ENCODE assay signal across 23 cellular contexts in the genomic region with DNA sequence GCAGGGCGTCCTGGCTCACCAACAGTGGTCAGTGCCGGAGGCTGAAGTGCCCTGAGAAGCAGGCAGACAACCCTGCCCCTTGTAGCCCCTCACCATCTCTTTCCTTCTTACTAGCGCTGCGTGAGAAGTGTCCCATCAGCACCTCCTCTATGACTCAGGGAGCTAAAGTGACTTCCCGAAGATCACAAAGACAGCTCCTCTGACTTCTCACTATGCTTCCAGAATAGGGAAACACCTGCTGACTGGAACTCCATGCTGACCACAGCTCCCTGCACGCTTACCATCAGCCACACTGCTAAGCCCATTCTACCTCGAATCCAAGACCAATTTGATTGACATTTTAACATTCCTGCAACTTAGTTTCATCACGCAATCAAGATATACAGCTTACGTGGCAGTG.
"Had no signal": no experiment of that assay in that cellular context is flagged by ENCODE, and none has a peak within 500 bp of the region (broad histone marks: within the 10 kb centered on the region; RNA-seq: fewer than 3 reads in every experiment).

No MANE protein-coding gene starts in this region.

- H3K27ac ChIP-seq: adrenal gland, ascending aorta, brain microvascular endothelial cell, dorsolateral prefrontal cortex, epithelial cell of prostate, gastroesophageal sphincter, tibial artery, VCaP had no signal

- H3K27ac Mint-ChIP-seq: activated CD4-positive, alpha-beta memory T cell treated with anti-CD3 and anti-CD28 coated beads, Interleukin-2, amount 10 ng/mL, durations not matched to agents 7 days and 5 days; activated CD4-positive, alpha-beta T cell treated with anti-CD3 and anti-CD28 coated beads, Interleukin-2, amount 10 ng/mL, durations not matched to agents 24 days and 14 days; activated naive CD4-positive, alpha-beta T cell treated with anti-CD3 and anti-CD28 coated beads, Interleukin-2, amount 50 U/mL, for 24 hours; progenitor cell of endocrine pancreas; stimulated activated naive CD8-positive, alpha-beta T cell treated with anti-CD3 and anti-CD28 coated beads, Interleukin-15, Interleukin-2, amounts not matched to agents 100 ng/mL and 50 ng/mL, for 24 hours had no signal

- H3K9me3 Mint-ChIP-seq: activated CD4-positive, alpha-beta memory T cell treated with anti-CD3 and anti-CD28 coated beads, Interleukin-2, amount 10 ng/mL, durations not matched to agents 7 days and 5 days; activated CD4-positive, alpha-beta T cell treated with anti-CD3 and anti-CD28 coated beads, Interleukin-2, amount 10 ng/mL, durations not matched to agents 24 days and 14 days; activated naive CD4-positive, alpha-beta T cell treated with anti-CD3 and anti-CD28 coated beads, Interleukin-2, amount 50 U/mL, for 24 hours; central memory CD8-positive, alpha-beta T cell; naive thymus-derived CD8-positive, alpha-beta T cell; stimulated activated naive CD8-positive, alpha-beta T cell treated with anti-CD3 and anti-CD28 coated beads, Interleukin-15, Interleukin-2, amounts not matched to agents 100 ng/mL and 50 ng/mL, for 24 hours had no signal

- DNase-seq: activated CD4-positive, alpha-beta memory T cell treated with anti-CD3 and anti-CD28 coated beads, Interleukin-2, amount 10 ng/mL, durations not matched to agents 7 days and 5 days; activated CD4-positive, alpha-beta T cell treated with anti-CD3 and anti-CD28 coated beads, Interleukin-2, amount 10 ng/mL, durations not matched to agents 24 days and 14 days; activated gamma-delta T cell; adrenal gland; brain microvascular endothelial cell; dorsolateral prefrontal cortex; head of caudate nucleus; islet precursor cell; left cardiac atrium; mesendoderm; mucosa of descending colon; naive thymus-derived CD8-positive, alpha-beta T cell; stimulated activated CD4-positive, alpha-beta T cell treated with anti-CD3 and anti-CD28 coated beads, Interleukin-4, amount 100 ng/mL, for 24 hours; tibial artery had no signal

- H3K9me3 ChIP-seq: adrenal gland, ascending aorta, gastroesophageal sphincter, mucosa of descending colon, tibial artery had no signal

- H3K4me1 ChIP-seq: ascending aorta, gastroesophageal sphincter, tibial artery had no signal

- H3K4me3 ChIP-seq: adrenal gland, ascending aorta, dorsolateral prefrontal cortex, gastroesophageal sphincter, mucosa of descending colon, tibial artery had no signal

- H3K27me3 Mint-ChIP-seq: activated CD4-positive, alpha-beta memory T cell treated with anti-CD3 and anti-CD28 coated beads, Interleukin-2, amount 10 ng/mL, durations not matched to agents 7 days and 5 days; activated CD4-positive, alpha-beta T cell treated with anti-CD3 and anti-CD28 coated beads, Interleukin-2, amount 10 ng/mL, durations not matched to agents 24 days and 14 days; activated naive CD4-positive, alpha-beta T cell treated with anti-CD3 and anti-CD28 coated beads, Interleukin-2, amount 50 U/mL, for 24 hours; central memory CD8-positive, alpha-beta T cell; naive thymus-derived CD8-positive, alpha-beta T cell; progenitor cell of endocrine pancreas; stimulated activated naive CD8-positive, alpha-beta T cell treated with anti-CD3 and anti-CD28 coated beads, Interleukin-15, Interleukin-2, amounts not matched to agents 100 ng/mL and 50 ng/mL, for 24 hours had no signal

- H3K27me3 ChIP-seq: adrenal gland, ascending aorta, brain microvascular endothelial cell, dorsolateral prefrontal cortex, gastroesophageal sphincter, tibial artery had no signal

- ATAC-seq: activated CD4-positive, CD25-positive, alpha-beta regulatory T cell treated with anti-CD3 and anti-CD28 coated beads, Interleukin-2, amount 50 U/mL, for 24 hours; gastroesophageal sphincter; left cardiac atrium; mucosa of descending colon; naive thymus-derived CD8-positive, alpha-beta T cell had no signal

- H3K4me3 Mint-ChIP-seq: activated CD4-positive, alpha-beta memory T cell treated with anti-CD3 and anti-CD28 coated beads, Interleukin-2, amount 10 ng/mL, durations not matched to agents 7 days and 5 days; activated CD4-positive, alpha-beta T cell treated with anti-CD3 and anti-CD28 coated beads, Interleukin-2, amount 10 ng/mL, durations not matched to agents 24 days and 14 days; activated naive CD4-positive, alpha-beta T cell treated with anti-CD3 and anti-CD28 coated beads, Interleukin-2, amount 50 U/mL, for 24 hours; central memory CD8-positive, alpha-beta T cell; stimulated activated naive CD8-positive, alpha-beta T cell treated with anti-CD3 and anti-CD28 coated beads, Interleukin-15, Interleukin-2, amounts not matched to agents 100 ng/mL and 50 ng/mL, for 24 hours had no signal
